ENCODE assay signal across 9 cellular contexts in the genomic region with DNA sequence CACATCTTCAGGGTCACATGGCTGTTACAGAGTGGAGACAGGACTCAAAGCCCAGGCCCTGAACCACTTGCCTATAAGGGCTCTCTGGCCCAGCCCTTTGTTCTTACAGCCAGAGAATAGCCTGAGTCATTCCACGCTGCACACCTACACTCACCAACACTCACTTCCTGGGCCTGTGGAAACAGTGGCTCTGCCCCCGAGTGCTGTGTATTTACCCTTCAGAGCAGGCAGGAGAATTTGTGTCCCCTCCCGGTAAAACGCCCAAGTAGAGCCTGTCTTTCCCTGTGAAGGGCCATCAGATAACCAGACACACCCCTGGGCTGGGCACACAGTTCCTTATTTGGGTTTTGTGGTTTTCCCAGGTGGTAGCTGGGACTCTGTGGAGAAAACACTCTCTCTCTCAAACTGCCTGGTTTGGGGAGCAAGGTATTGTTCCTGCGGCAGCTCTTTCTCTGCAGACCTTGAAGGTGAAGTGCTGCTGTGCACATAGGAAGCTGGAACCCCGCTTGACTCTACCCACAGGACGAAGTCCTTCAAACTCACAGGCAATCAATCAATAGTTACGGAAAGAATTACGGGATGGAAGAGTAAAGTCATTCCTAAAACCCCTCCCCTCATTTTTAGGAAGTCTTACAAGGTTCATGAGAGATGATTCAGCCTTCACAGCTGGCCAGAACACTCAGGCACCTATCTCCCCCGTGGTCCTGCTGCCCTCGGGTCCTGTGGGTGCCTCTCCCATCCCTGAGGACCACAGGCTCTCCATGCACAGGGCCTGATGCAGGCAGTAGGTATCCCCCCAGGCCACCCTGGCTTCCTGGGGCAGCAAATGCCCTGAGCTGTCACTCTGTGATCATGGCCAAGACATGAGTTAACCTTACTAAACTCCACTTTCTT. TPM values are rescaled to one million over a fixed set of nuclear protein-coding genes. Genes with fewer than 3 reads are reported as not detected.
A peak's percentile ranks its signal among the peaks of the same experiment; 100 is the strongest.
DNase-seq lines count a peak whose midpoint lies in the region; ATAC-seq and TF ChIP-seq lines count a peak whose summit lies in the region.
"Had no signal": no experiment of that assay in that cellular context is flagged by ENCODE, and none has a peak within 500 bp of the region (broad histone marks: within the 10 kb centered on the region; RNA-seq: fewer than 3 reads in every experiment).

No MANE protein-coding gene starts in this region.

- H3K4me1 Mint-ChIP-seq in activated CD4-positive, alpha-beta memory T cell treated with anti-CD3 and anti-CD28 coated beads, Interleukin-2, amount 10 ng/mL, durations not matched to agents 7 days and 5 days = peaks cover 34% of the 10 kb centered on the region

- no peak for TF ChIP-seq POLR2A in lower leg skin (IDR thresholded peaks at IDR 0.05)

- ATAC-seq in GM21576 (IDR thresholded peaks at IDR 0.05; ENCODE audit: unreplicated experiment) = no peak

- H3K4me3 Mint-ChIP-seq in activated CD4-positive, alpha-beta memory T cell treated with anti-CD3 and anti-CD28 coated beads, Interleukin-2, amount 10 ng/mL, durations not matched to agents 7 days and 5 days = no peak overlapping the region

- H3K9me3 ChIP-seq in iPS-18c (ENCODE audit: control insufficient read depth, insufficient read depth, low read length) = no peaks in the 10 kb centered on the region

- 49 to 58% methylated on average over 9 to 11 of the region's 11 CpGs for WGBS in lower leg skin, 2 donors

- H3K27me3 Mint-ChIP-seq in activated CD4-positive, alpha-beta memory T cell treated with anti-CD3 and anti-CD28 coated beads, Interleukin-2, amount 10 ng/mL, durations not matched to agents 7 days and 5 days = peaks cover 24% of the 10 kb centered on the region

- intact Hi-C loops in lower leg skin (cut with DNase I; ENCODE audit: low total_unique reads) = loop anchor here (10.0 kb wide), 1 partner anchor 403 kb away; a partner anchor contains a TSS

- no peak overlapping the region for H3K27ac Mint-ChIP-seq in activated CD4-positive, alpha-beta memory T cell treated with anti-CD3 and anti-CD28 coated beads, Interleukin-2, amount 10 ng/mL, durations not matched to agents 7 days and 5 days

- no peaks in the 10 kb centered on the region for H3K9me3 Mint-ChIP-seq in activated CD4-positive, alpha-beta memory T cell treated with anti-CD3 and anti-CD28 coated beads, Interleukin-2, amount 10 ng/mL, durations not matched to agents 7 days and 5 days

- no peaks in the 10 kb centered on the region for H3K36me3 Mint-ChIP-seq in activated CD4-positive, alpha-beta memory T cell treated with anti-CD3 and anti-CD28 coated beads, Interleukin-2, amount 10 ng/mL, durations not matched to agents 7 days and 5 days (ENCODE audit: low read depth)

- CTCF ChIA-PET in activated CD4-positive, alpha-beta memory T cell treated with anti-CD3 and anti-CD28 coated beads, Interleukin-2, amount 10 ng/mL, durations not matched to agents 7 days and 5 days (lab: Charles Lee) = interaction anchor here (0.9 kb wide), 1 partner anchor 197 kb away, joined by 3 read pairs; no protein-coding TSS in a partner anchor

- TF ChIP-seq CTCF in lower leg skin (IDR thresholded peaks at IDR 0.05) = no peak

- DNase-seq in NCI-H345 (lab: John Stamatoyannopoulos, UW) (peak; percentile 36), NCI-H345 treated with DMSO at 0.1 percent for 48 hours (lab: John Stamatoyannopoulos, UW; ENCODE audit: unreplicated experiment) (no peak), NCI-H82 treated with DMSO at 0.1 percent for 48 hours (lab: John Stamatoyannopoulos, UW; ENCODE audit: unreplicated experiment) (no peak), lower leg skin (ENCODE audit: low spot score in 2 of 2) (no peak)
- DNase-seq in activated CD4-positive, alpha-beta memory T cell treated with anti-CD3 and anti-CD28 coated beads, Interleukin-2, amount 10 ng/mL, durations not matched to agents 7 days and 5 days = peak; percentile 58
- DNase-seq in stimulated activated CD8-positive, alpha-beta memory T cell treated with anti-CD3 and anti-CD28 coated beads, Interleukin-7, amount 100 ng/mL, for 4 hours (ENCODE audit: low read depth in 2 of 2) = peak; percentile 35 to 39

- H3K4me3 ChIP-seq in iPS-18c (ENCODE audit: insufficient read depth, low read depth, low read length) = peak overlapping the region; percentile 31; the same call in 1 of the 2 replicates
- no peak overlapping the region for H3K4me3 ChIP-seq in lower leg skin (ENCODE audit: low read depth, poor library complexity, severe bottlenecking)

- POLR2A ChIA-PET in activated CD4-positive, alpha-beta memory T cell treated with anti-CD3 and anti-CD28 coated beads, Interleukin-2, amount 10 ng/mL, durations not matched to agents 7 days and 5 days (lab: Charles Lee) = no interaction called here

RNA-seq across cellular contexts. Expression of a gene that starts 20.3 kb away (rescaled TPM):
- under 1 TPM; 0.23 to 0.33 TPM for total RNA-seq in activated CD4-positive, alpha-beta memory T cell treated with anti-CD3 and anti-CD28 coated beads, Interleukin-2, amount 10 ng/mL, durations not matched to agents 7 days and 5 days
- under 1 TPM in 3 of 4 donors, not detected in 1; 0.17 to 0.49 (median 0.29) TPM for total RNA-seq in lower leg skin

RNA-seq across cellular contexts. Expression of a gene that starts 59.7 kb away (rescaled TPM):
- total RNA-seq in activated CD4-positive, alpha-beta memory T cell treated with anti-CD3 and anti-CD28 coated beads, Interleukin-2, amount 10 ng/mL, durations not matched to agents 7 days and 5 days = not detected
- not detected for total RNA-seq in lower leg skin
- total RNA-seq: SK-MEL-5 had no signal

Comparison
In these comparisons a context has a peak if more than half of its experiments do, and no peak if none do; other contexts are left out.
1. DNase-seq: peak in NCI-H345 (single experiment), activated CD4-positive, alpha-beta memory T cell treated with anti-CD3 and anti-CD28 coated beads, Interleukin-2, amount 10 ng/mL, durations not matched to agents 7 days and 5 days (single experiment) and stimulated activated CD8-positive, alpha-beta memory T cell treated with anti-CD3 and anti-CD28 coated beads, Interleukin-7, amount 100 ng/mL, for 4 hours (2 of 2); none in NCI-H345 treated with DMSO at 0.1 percent for 48 hours (single experiment), NCI-H82 treated with DMSO at 0.1 percent for 48 hours (single experiment) and lower leg skin (0 of 2).